ENCODE assay signal across 8 cellular contexts in the genomic region with DNA sequence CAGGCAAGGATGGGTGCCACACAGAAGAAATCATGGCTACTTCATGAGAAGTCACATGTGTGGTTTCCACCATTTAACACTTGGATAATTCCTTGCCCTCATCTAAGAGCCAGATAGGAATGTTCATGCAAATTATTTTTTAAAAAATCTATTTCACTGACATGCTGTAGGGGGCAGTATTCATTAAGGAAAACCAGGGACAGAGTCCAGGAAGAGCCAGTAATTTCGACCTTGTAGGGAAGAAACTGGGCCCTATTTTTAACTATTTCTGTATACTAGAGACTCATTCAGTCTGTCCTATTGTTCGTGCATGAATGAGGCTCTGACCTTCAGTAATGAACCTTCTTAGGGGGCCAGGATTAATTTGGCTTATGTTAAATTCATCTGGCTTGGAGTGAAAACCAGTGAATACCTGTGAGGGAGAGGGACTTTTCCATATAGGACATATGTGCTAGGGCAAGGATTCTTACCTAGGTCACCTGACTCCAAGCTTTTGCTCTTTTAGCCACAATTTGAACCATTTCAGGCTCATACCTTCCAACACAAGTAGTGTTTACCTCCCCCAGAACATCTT.
DNase-seq lines count a peak whose midpoint lies in the region; ATAC-seq and TF ChIP-seq lines count a peak whose summit lies in the region.

No MANE protein-coding gene starts in this region.

- no peak overlapping the region for H3K4me3 ChIP-seq in DOHH2 (ENCODE audit: low read length)
- H3K4me3 ChIP-seq in naive thymus-derived CD4-positive, alpha-beta T cell (ENCODE audit: low read length) = no peak overlapping the region

- no peaks in the 10 kb centered on the region for H4K20me1 ChIP-seq in DOHH2 (ENCODE audit: control insufficient read depth, insufficient read depth, low read depth, low read length)

- peaks cover 8% of the 10 kb centered on the region; the same call in 1 of the 2 replicates for H3K27me3 ChIP-seq in DOHH2 (ENCODE audit: control insufficient read depth, low read length)
- no peaks in the 10 kb centered on the region for H3K27me3 ChIP-seq in naive thymus-derived CD4-positive, alpha-beta T cell (ENCODE audit: control insufficient read depth in 2 of 2, insufficient read depth in 2 of 2, low read length in 2 of 2)
- H3K27me3 ChIP-seq in CD4-positive, alpha-beta T cell (ENCODE audit: control insufficient read depth, insufficient read depth, low read length) = no peaks in the 10 kb centered on the region

- H3K27ac ChIP-seq in DOHH2 (ENCODE audit: low read depth, low read length) = no peak overlapping the region
- no peak overlapping the region for H3K27ac ChIP-seq in naive thymus-derived CD4-positive, alpha-beta T cell (ENCODE audit: low read depth, low read length)
- no peak overlapping the region for H3K27ac ChIP-seq in CD4-positive, alpha-beta T cell (ENCODE audit: low read depth, low read length)

- no peaks in the 10 kb centered on the region for H3K9me3 ChIP-seq in DOHH2 (ENCODE audit: control insufficient read depth, insufficient read depth, low read length)
- H3K9me3 ChIP-seq in naive thymus-derived CD4-positive, alpha-beta T cell (ENCODE audit: control insufficient read depth in 2 of 3, low read length in 3 of 3) = no peaks in the 10 kb centered on the region
- H3K9me3 ChIP-seq in CD4-positive, alpha-beta T cell (ENCODE audit: control insufficient read depth, low read length) = no peaks in the 10 kb centered on the region

- H3K36me3 ChIP-seq in DOHH2 (ENCODE audit: control insufficient read depth, low read length) = no peaks in the 10 kb centered on the region
- no peaks in the 10 kb centered on the region for H3K36me3 ChIP-seq in naive thymus-derived CD4-positive, alpha-beta T cell (ENCODE audit: control insufficient read depth in 2 of 3, insufficient read depth in 3 of 3, low read length in 3 of 3)

- peak; percentile 63 for TF ChIP-seq CTCF in DOHH2 (IDR thresholded peaks at IDR 0.05; ENCODE audit: low read depth, low read length, poor library complexity, severe bottlenecking)
- peak; percentile 86 for TF ChIP-seq CTCF in type B pancreatic cell (conservative IDR thresholded peaks at IDR 0.05)
- no peak for TF ChIP-seq CTCF in CD4-positive, alpha-beta T cell (IDR thresholded peaks at IDR 0.05)

- H3K4me3 Mint-ChIP-seq in type B pancreatic cell = no peak overlapping the region
- H3K4me3 Mint-ChIP-seq in naive thymus-derived CD4-positive, alpha-beta T cell = no peak overlapping the region
- no peak overlapping the region for H3K4me3 Mint-ChIP-seq in CD4-positive, alpha-beta T cell
- H3K4me3 Mint-ChIP-seq in activated CD4-positive, alpha-beta T cell treated with anti-CD3 and anti-CD28 coated beads, Interleukin-2, amount 10 ng/mL, durations not matched to agents 24 days and 14 days = no peak overlapping the region

- H3K4me1 ChIP-seq in DOHH2 (ENCODE audit: control insufficient read depth, low read length) = no peaks in the 10 kb centered on the region
- H3K4me1 ChIP-seq in naive thymus-derived CD4-positive, alpha-beta T cell (ENCODE audit: control insufficient read depth in 2 of 2, insufficient read depth in 2 of 2, low read length in 2 of 2) = no peaks in the 10 kb centered on the region

- H3K79me2 ChIP-seq in DOHH2 (ENCODE audit: control insufficient read depth, low read length) = no peaks in the 10 kb centered on the region

- intact Hi-C loops in naive thymus-derived CD4-positive, alpha-beta T cell (cut with micrococcal nuclease) = loop anchor here in 1 of 2 donors (10.0 kb wide), 1 partner anchor 831 kb away; no protein-coding TSS in a partner anchor
- intact Hi-C loops in CD4-positive, alpha-beta T cell (cut with DNase I, micrococcal nuclease) = no loop called here
- intact Hi-C loops in activated CD4-positive, alpha-beta T cell treated with anti-CD3 and anti-CD28 coated beads, Interleukin-2, amount 10 ng/mL, durations not matched to agents 24 days and 14 days (cut with micrococcal nuclease) = no loop called here

- peaks cover 22% of the 10 kb centered on the region for H3K4me1 Mint-ChIP-seq in type B pancreatic cell (ENCODE audit: unreplicated experiment)
- no peaks in the 10 kb centered on the region for H3K4me1 Mint-ChIP-seq in naive thymus-derived CD4-positive, alpha-beta T cell
- H3K4me1 Mint-ChIP-seq in CD4-positive, alpha-beta T cell (ENCODE audit: low read depth) = no peaks in the 10 kb centered on the region
- no peaks in the 10 kb centered on the region for H3K4me1 Mint-ChIP-seq in activated CD4-positive, alpha-beta T cell treated with anti-CD3 and anti-CD28 coated beads, Interleukin-2, amount 10 ng/mL, durations not matched to agents 24 days and 14 days

- POLR2A ChIA-PET in naive thymus-derived CD4-positive, alpha-beta T cell (lab: Charles Lee) = no interaction called here
- POLR2A ChIA-PET in CD4-positive, alpha-beta T cell (lab: Charles Lee) = no interaction called here

- H3K36me3 Mint-ChIP-seq in type B pancreatic cell = peaks cover 3% of the 10 kb centered on the region
- no peaks in the 10 kb centered on the region for H3K36me3 Mint-ChIP-seq in naive thymus-derived CD4-positive, alpha-beta T cell
- no peaks in the 10 kb centered on the region for H3K36me3 Mint-ChIP-seq in CD4-positive, alpha-beta T cell (ENCODE audit: low read depth)
- no peaks in the 10 kb centered on the region for H3K36me3 Mint-ChIP-seq in activated CD4-positive, alpha-beta T cell treated with anti-CD3 and anti-CD28 coated beads, Interleukin-2, amount 10 ng/mL, durations not matched to agents 24 days and 14 days (ENCODE audit: low read depth)

- no peak overlapping the region for H3K27ac Mint-ChIP-seq in type B pancreatic cell
- no peak overlapping the region for H3K27ac Mint-ChIP-seq in naive thymus-derived CD4-positive, alpha-beta T cell
- no peak overlapping the region for H3K27ac Mint-ChIP-seq in CD4-positive, alpha-beta T cell
- H3K27ac Mint-ChIP-seq in activated CD4-positive, alpha-beta T cell treated with anti-CD3 and anti-CD28 coated beads, Interleukin-2, amount 10 ng/mL, durations not matched to agents 24 days and 14 days = no peak overlapping the region

- no peaks in the 10 kb centered on the region for H3K9me2 ChIP-seq in DOHH2 (replicated peaks; ENCODE audit: control insufficient read depth, low read length)

- no peaks in the 10 kb centered on the region for H3K9me3 Mint-ChIP-seq in type B pancreatic cell
- no peaks in the 10 kb centered on the region for H3K9me3 Mint-ChIP-seq in naive thymus-derived CD4-positive, alpha-beta T cell
- H3K9me3 Mint-ChIP-seq in CD4-positive, alpha-beta T cell = no peaks in the 10 kb centered on the region
- H3K9me3 Mint-ChIP-seq in activated CD4-positive, alpha-beta T cell treated with anti-CD3 and anti-CD28 coated beads, Interleukin-2, amount 10 ng/mL, durations not matched to agents 24 days and 14 days = no peaks in the 10 kb centered on the region

- H3K4me2 ChIP-seq in DOHH2 (ENCODE audit: low read length) = no peak overlapping the region

- CTCF ChIA-PET in naive thymus-derived CD4-positive, alpha-beta T cell (lab: Charles Lee) = interaction anchor here (0.6 kb wide), 1 partner anchor 662 kb away, joined by 3 read pairs; no protein-coding TSS in a partner anchor
- CTCF ChIA-PET in CD4-positive, alpha-beta T cell (lab: Charles Lee) = no interaction called here

- H3F3A ChIP-seq in DOHH2 (ENCODE audit: control insufficient read depth, insufficient read depth) = no peaks in the 10 kb centered on the region

- H3K27me3 Mint-ChIP-seq in type B pancreatic cell = no peaks in the 10 kb centered on the region
- H3K27me3 Mint-ChIP-seq in naive thymus-derived CD4-positive, alpha-beta T cell = peaks cover 0 to 4% (median 0%) of the 10 kb centered on the region in 5 donors
- no peaks in the 10 kb centered on the region for H3K27me3 Mint-ChIP-seq in CD4-positive, alpha-beta T cell
- no peaks in the 10 kb centered on the region for H3K27me3 Mint-ChIP-seq in activated CD4-positive, alpha-beta T cell treated with anti-CD3 and anti-CD28 coated beads, Interleukin-2, amount 10 ng/mL, durations not matched to agents 24 days and 14 days

- DNase-seq in NAMALWA (ENCODE audit: low spot score) (peak; percentile 7), amniotic epithelial cell (ENCODE audit: low read depth) (peak; percentile 60), iPS-NIHi11 (ENCODE audit: low spot score) (peak; percentile 70), type B pancreatic cell (ENCODE audit: extremely low spot score, unreplicated experiment) (no peak)
- DNase-seq in naive thymus-derived CD4-positive, alpha-beta T cell = no peak
- no peak for DNase-seq in CD4-positive, alpha-beta T cell
- DNase-seq in activated CD4-positive, alpha-beta T cell treated with anti-CD3 and anti-CD28 coated beads, Interleukin-2, amount 10 ng/mL, durations not matched to agents 24 days and 14 days = no peak

- ATAC-seq in naive thymus-derived CD4-positive, alpha-beta T cell = no peak
- ATAC-seq in CD4-positive, alpha-beta T cell (ENCODE audit: poor library complexity) = no peak

Comparison
In these comparisons a context has a peak if more than half of its experiments do, and no peak if none do; other contexts are left out.
1. DNase-seq: peak in NAMALWA (single experiment), amniotic epithelial cell (single experiment) and iPS-NIHi11 (single experiment); none in type B pancreatic cell (single experiment), naive thymus-derived CD4-positive, alpha-beta T cell (0 of 9), CD4-positive, alpha-beta T cell (0 of 10) and activated CD4-positive, alpha-beta T cell treated with anti-CD3 and anti-CD28 coated beads, Interleukin-2, amount 10 ng/mL, durations not matched to agents 24 days and 14 days (single experiment).